In the genomic region with DNA sequence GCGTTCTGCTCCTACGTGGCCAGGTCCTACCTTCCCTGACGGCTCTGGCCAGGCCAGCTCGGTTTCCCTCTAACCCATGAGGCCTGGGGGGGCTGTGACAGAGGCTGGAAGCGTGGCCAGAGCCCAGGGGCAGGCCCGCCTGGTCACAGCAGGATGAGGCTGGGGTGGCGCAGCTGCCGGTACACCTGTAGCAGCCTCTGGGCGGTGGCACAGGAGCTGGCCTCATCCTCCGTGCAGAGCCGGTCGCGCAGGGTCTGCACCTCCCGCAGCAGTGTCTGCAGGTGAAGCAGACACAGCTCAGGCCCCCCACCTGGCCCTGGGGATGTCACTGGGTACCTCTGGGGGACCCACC, we compare ENCODE assay signal across 34 cellular contexts. TPM values are rescaled to one million over a fixed set of nuclear protein-coding genes. Genes with fewer than 3 reads are reported as not detected.
"Had no signal": no experiment of that assay in that cellular context is flagged by ENCODE, and none has a peak within 500 bp of the region (broad histone marks: within the 10 kb centered on the region; RNA-seq: fewer than 3 reads in every experiment).

No MANE protein-coding gene starts in this region.

- H3K27me3 Mint-ChIP-seq: activated naive CD8-positive, alpha-beta T cell; central memory CD8-positive, alpha-beta T cell had no signal

- H3K27ac Mint-ChIP-seq: activated B cell treated with CpG ODN at 0.5 μM for 24 hours; activated CD8-positive, alpha-beta T cell treated with anti-CD3 and anti-CD28 coated beads for 36 hours; activated naive CD8-positive, alpha-beta T cell; activated T-helper 17 cell treated with anti-CD3 and anti-CD28 coated beads, Interleukin-2, amount 50 U/mL, for 72 hours; dendritic cell treated with granulocyte-macrophage colony-stimulating factor and Interleukin-4, amounts not matched to agents 40 ng/mL and 50 ng/mL, for 4 days; endodermal cell; T-cell; T-helper 1 cell treated with Interleukin-12 subunit alpha and Interleukin-12 subunit beta and Interleukin-4 antibody, amounts not matched to agents 30 μg/mL and 1 μg/mL, for 36 hours; T-helper 2 cell treated with Interferon-gamma antibody and Interleukin-4, amounts not matched to agents 5 μg/mL and 100 μg/mL, for 36 hours had no signal

- ATAC-seq: activated CD4-positive, CD25-positive, alpha-beta regulatory T cell treated with anti-CD3 and anti-CD28 coated beads, Interleukin-2, amount 50 U/mL, for 24 hours; activated CD8-positive, alpha-beta T cell treated with anti-CD3 and anti-CD28 coated beads for 36 hours; activated T-cell treated with anti-CD3 and anti-CD28 coated beads, Interleukin-2, amount 50 U/mL, for 4 hours; activated T-helper 17 cell treated with anti-CD3 and anti-CD28 coated beads, Interleukin-2, amount 50 U/mL, for 72 hours; esophagus mucosa; T-cell had no signal

- H3K4me3 Mint-ChIP-seq: activated B cell treated with CpG ODN at 0.5 μM for 24 hours; activated CD8-positive, alpha-beta T cell treated with anti-CD3 and anti-CD28 coated beads for 36 hours; activated naive CD8-positive, alpha-beta T cell; activated T-cell treated with anti-CD3 and anti-CD28 coated beads, Interleukin-2, amount 50 U/mL, for 4 hours; activated T-helper 17 cell treated with anti-CD3 and anti-CD28 coated beads, Interleukin-2, amount 50 U/mL, for 72 hours; central memory CD8-positive, alpha-beta T cell; dendritic cell treated with granulocyte-macrophage colony-stimulating factor and Interleukin-4, amounts not matched to agents 40 ng/mL and 50 ng/mL, for 4 days; endodermal cell; T-cell; T-helper 1 cell treated with Interleukin-12 subunit alpha and Interleukin-12 subunit beta and Interleukin-4 antibody, amounts not matched to agents 30 μg/mL and 1 μg/mL, for 36 hours; T-helper 2 cell treated with Interferon-gamma antibody and Interleukin-4, amounts not matched to agents 5 μg/mL and 100 μg/mL, for 36 hours had no signal

- H3K4me1 Mint-ChIP-seq: activated T-helper 17 cell treated with anti-CD3 and anti-CD28 coated beads, Interleukin-2, amount 50 U/mL, for 72 hours; endodermal cell had no signal

- FAIRE-seq: astrocyte, bronchial epithelial cell, frontal cortex had no signal

- DNase-seq: activated B cell treated with CpG ODN at 0.5 μM for 24 hours; activated CD4-positive, alpha-beta T cell treated with anti-CD3 and anti-CD28 coated beads for 48 hours; activated CD4-positive, alpha-beta T cell treated with anti-CD3 and anti-CD28 coated beads, Interleukin-2, amount 50 U/mL, for 1 hour; activated CD4-positive, alpha-beta T cell treated with anti-CD3 and anti-CD28 coated beads, Interleukin-2, amount 50 U/mL, for 48 hours; activated CD8-positive, alpha-beta memory T cell treated with anti-CD3 and anti-CD28 coated beads for 24 hours; activated CD8-positive, alpha-beta T cell treated with anti-CD3 and anti-CD28 coated beads for 36 hours; activated effector memory CD4-positive, alpha-beta T cell treated with Interleukin-2 at 50 U/mL for 16 hours; activated gamma-delta T cell treated with Interleukin-2 at 50 U/mL for 16 hours; activated naive CD4-positive, alpha-beta T cell treated with anti-CD3 and anti-CD28 coated beads, Interleukin-2, amount 50 U/mL, for 16 hours; activated naive CD4-positive, alpha-beta T cell treated with Interleukin-2 at 50 U/mL for 16 hours; activated T-cell treated with anti-CD3 and anti-CD28 coated beads, Interleukin-2, amount 50 U/mL, for 4 hours; amniotic stem cell; anterior cingulate cortex; brain microvascular endothelial cell; dorsolateral prefrontal cortex; effector memory CD4-positive, alpha-beta T cell; endodermal cell; foreskin fibroblast; T-cell; T1000; WERI-Rb-1 had no signal

- H3K9me3 Mint-ChIP-seq: activated B cell treated with CpG ODN at 0.5 μM for 24 hours; activated CD8-positive, alpha-beta T cell treated with anti-CD3 and anti-CD28 coated beads for 36 hours; activated T-cell treated with anti-CD3 and anti-CD28 coated beads, Interleukin-2, amount 50 U/mL, for 4 hours; activated T-helper 17 cell treated with anti-CD3 and anti-CD28 coated beads, Interleukin-2, amount 50 U/mL, for 72 hours; central memory CD8-positive, alpha-beta T cell; dendritic cell treated with granulocyte-macrophage colony-stimulating factor and Interleukin-4, amounts not matched to agents 40 ng/mL and 50 ng/mL, for 4 days; endodermal cell; T-cell; T-helper 1 cell treated with Interleukin-12 subunit alpha and Interleukin-12 subunit beta and Interleukin-4 antibody, amounts not matched to agents 30 μg/mL and 1 μg/mL, for 36 hours; T-helper 2 cell treated with Interferon-gamma antibody and Interleukin-4, amounts not matched to agents 5 μg/mL and 100 μg/mL, for 36 hours had no signal

- H3K4me3 ChIP-seq: coronary artery, dorsolateral prefrontal cortex had no signal

- H3K27ac ChIP-seq: brain microvascular endothelial cell, coronary artery, dorsolateral prefrontal cortex, WERI-Rb-1 had no signal

RNA-seq across cellular contexts. Expression of gene FSCN2, which starts 12.5 kb away (rescaled TPM):
- total RNA-seq: epithelial cell of proximal tubule had no signal
